In the genomic region with DNA sequence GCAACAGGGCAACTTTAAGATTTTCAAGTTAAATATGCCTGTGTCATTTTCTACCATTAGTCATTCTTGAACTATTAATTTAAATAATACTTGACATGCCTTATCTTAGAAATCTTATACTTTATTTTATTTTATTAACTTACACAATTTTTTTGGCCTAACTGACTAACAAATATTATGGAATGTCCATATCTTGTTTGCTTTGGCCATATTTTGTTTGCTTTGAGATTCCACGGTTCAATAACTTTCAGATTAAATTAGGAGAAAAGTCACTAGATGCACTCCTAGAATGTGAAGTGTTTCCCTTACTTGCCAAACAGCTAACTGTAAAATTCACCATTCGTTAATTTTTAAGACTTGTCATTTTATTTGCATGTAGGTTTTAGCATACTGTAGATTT, we compare ENCODE assay signal across 17 cellular contexts.
DNase-seq lines count a peak whose midpoint lies in the region; ATAC-seq and TF ChIP-seq lines count a peak whose summit lies in the region.
"Had no signal": no experiment of that assay in that cellular context is flagged by ENCODE, and none has a peak within 500 bp of the region (broad histone marks: within the 10 kb centered on the region; RNA-seq: fewer than 3 reads in every experiment).

No MANE protein-coding gene starts in this region.

- H3K4me2 ChIP-seq in PC-3 (ENCODE audit: low read length): no peak overlapping the region
- H3K4me2 ChIP-seq: A549; BLaER1 treated with 17β-estradiol and CSF1 and Interleukin-3, amounts not matched to agents 10 nM and 100 nM had no signal

- H2AFZ ChIP-seq in PC-3 (ENCODE audit: low read length): no peak overlapping the region

- intact Hi-C loops in PC-3 (cut with micrococcal nuclease): no loop called here

- no peaks in the 10 kb centered on the region for H3K4me1 ChIP-seq in PC-3 (ENCODE audit: insufficient read depth, low read length)
- H3K4me1 ChIP-seq: A549; BLaER1 treated with 17β-estradiol and CSF1 and Interleukin-3, amounts not matched to agents 10 nM and 100 nM; Caco-2 had no signal

- H3K9ac ChIP-seq in PC-3 (ENCODE audit: low read length): no peak overlapping the region
- H3K9ac ChIP-seq: BLaER1 treated with 17β-estradiol and CSF1 and Interleukin-3, amounts not matched to agents 10 nM and 100 nM had no signal

- peak; percentile 6 for DNase-seq in PC-3
- peak; percentile 1 for DNase-seq in choroid plexus epithelial cell (ENCODE audit: low read depth)
- peak; percentile 0 for DNase-seq in iris pigment epithelial cell (ENCODE audit: low read depth)
- DNase-seq in NK-92 treated with Interleukin-12 subunit alpha and Interleukin-12 subunit beta, amount 100 ng/mL, for 24 hours (lab: John Stamatoyannopoulos, UW): no peak
- no peak for DNase-seq in globus pallidus (ENCODE audit: low spot score)
- DNase-seq in mucosa of gallbladder (ENCODE audit: low spot score): no peak
- DNase-seq: AML-193; Caco-2; Calu3; CD4-positive, alpha-beta T cell; CD8-positive, alpha-beta T cell; DMS79 treated with DMSO at 0.1 percent for 48 hours; GF-D8 had no signal

- no peaks in the 10 kb centered on the region for H4K20me1 ChIP-seq in PC-3 (ENCODE audit: low read length)
- H4K20me1 ChIP-seq: BLaER1 treated with 17β-estradiol and CSF1 and Interleukin-3, amounts not matched to agents 10 nM and 100 nM had no signal

- H3K27ac ChIP-seq in PC-3 (ENCODE audit: low read length): no peak overlapping the region
- H3K27ac ChIP-seq: 22Rv1; A549; BLaER1 treated with 17β-estradiol and CSF1 and Interleukin-3, amounts not matched to agents 10 nM and 100 nM; C4-2B had no signal

- no peaks in the 10 kb centered on the region for H3F3A ChIP-seq in PC-3 (ENCODE audit: low read length, unreplicated experiment)

- no peaks in the 10 kb centered on the region for H3K9me2 ChIP-seq in PC-3 (replicated peaks; ENCODE audit: low read length)

- no peaks in the 10 kb centered on the region for H3K27me3 ChIP-seq in PC-3 (ENCODE audit: low read length)
- H3K27me3 ChIP-seq: BLaER1 treated with 17β-estradiol and CSF1 and Interleukin-3, amounts not matched to agents 10 nM and 100 nM had no signal

- H3K36me3 ChIP-seq in PC-3 (ENCODE audit: low read depth, low read length): no peaks in the 10 kb centered on the region
- H3K36me3 ChIP-seq: BLaER1 treated with 17β-estradiol and CSF1 and Interleukin-3, amounts not matched to agents 10 nM and 100 nM had no signal

- POLR2A ChIA-PET in PC-3 (lab: Charles Lee; ENCODE audit: unreplicated experiment): no interaction called here

- no peaks in the 10 kb centered on the region for H3K9me3 ChIP-seq in PC-3 (ENCODE audit: low read length)
- H3K9me3 ChIP-seq: A549; BLaER1 treated with 17β-estradiol and CSF1 and Interleukin-3, amounts not matched to agents 10 nM and 100 nM; Caco-2 had no signal

- BruUV-seq in PC-3 (replicated peaks; lab: Mats Ljungman, UMichigan): no TSS peak

- H3K79me2 ChIP-seq in PC-3 (ENCODE audit: low read length): no peaks in the 10 kb centered on the region

- CTCF ChIA-PET in PC-3 (lab: Charles Lee): no interaction called here

- H3K4me3 ChIP-seq in PC-3 (ENCODE audit: low read length): no peak overlapping the region
- no peak overlapping the region for H3K4me3 ChIP-seq in choroid plexus epithelial cell (ENCODE audit: low read depth, low read length)
- H3K4me3 ChIP-seq: A549; BLaER1 treated with 17β-estradiol and CSF1 and Interleukin-3, amounts not matched to agents 10 nM and 100 nM had no signal

- ATAC-seq in PC-3: peak; percentile 59
- ATAC-seq: A549; CD8-positive, alpha-beta T cell had no signal

- TF ChIP-seq CTCF in PC-3 (conservative IDR thresholded peaks at IDR 0.05; ENCODE audit: low read depth, low read length) (no peak), choroid plexus epithelial cell (conservative IDR thresholded peaks at IDR 0.05; ENCODE audit: low read depth, low read length) (no peak)

Comparison
In these comparisons a context has a peak if more than half of its experiments do, and no peak if none do; other contexts are left out.
1. DNase-seq: peak in PC-3 (single experiment), choroid plexus epithelial cell (single experiment) and iris pigment epithelial cell (single experiment); none in NK-92 treated with Interleukin-12 subunit alpha and Interleukin-12 subunit beta, amount 100 ng/mL, for 24 hours (single experiment), globus pallidus (single experiment) and mucosa of gallbladder (single experiment).